Comparison of ENCODE assay signal across 20 cellular contexts in the genomic region with DNA sequence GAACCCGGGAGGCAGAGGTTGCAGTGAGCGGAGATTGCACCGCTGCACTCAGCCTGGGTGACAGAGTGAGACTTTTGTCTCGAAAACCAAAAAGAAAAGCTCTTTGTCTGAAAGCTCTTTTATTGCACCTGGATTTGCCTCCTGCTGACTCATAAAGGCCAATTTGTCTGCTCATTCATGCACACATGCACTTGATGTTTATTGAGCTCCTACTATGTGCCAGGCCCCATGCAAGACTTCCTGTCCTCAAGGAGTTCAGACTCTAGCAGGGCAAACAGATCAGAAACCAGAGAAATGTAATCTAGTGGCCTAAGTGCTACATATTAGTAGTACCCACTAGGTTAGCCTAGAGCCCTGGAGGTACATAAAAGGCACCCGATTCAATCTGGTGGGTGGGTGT. TPM values are rescaled to one million over a fixed set of nuclear protein-coding genes. Genes with fewer than 3 reads are reported as not detected.
DNase-seq lines count a peak whose midpoint lies in the region; ATAC-seq, FAIRE-seq and TF ChIP-seq lines count a peak whose summit lies in the region.
"Had no signal": no experiment of that assay in that cellular context is flagged by ENCODE, and none has a peak within 500 bp of the region (broad histone marks: within the 10 kb centered on the region; RNA-seq: fewer than 3 reads in every experiment).

No MANE protein-coding gene starts in this region.

- no peaks in the 10 kb centered on the region for H3K27me3 ChIP-seq in GM06990 (replicated peaks; ENCODE audit: control insufficient read depth, insufficient read depth, low read length)

- peak; percentile 33 for ATAC-seq in left colon
- ATAC-seq: A549 had no signal

- no peak for FAIRE-seq in frontal cortex (lab: Jason Lieb, UNC)
- FAIRE-seq: A549, G401.6 had no signal

- H3K4me3 ChIP-seq in GM06990 (replicated peaks; ENCODE audit: low read depth, low read length) = no peak overlapping the region
- H3K4me3 ChIP-seq: A549 had no signal

- no peaks in the 10 kb centered on the region for H3K36me3 ChIP-seq in GM06990 (ENCODE audit: control insufficient read depth, insufficient read depth, low read length)

- in situ Hi-C loops in G401 (cut with HindIII; ENCODE audit: low sequenced_read_pairs) = no loop called here

- intact Hi-C loops in left colon (cut with DNase I, micrococcal nuclease) = no loop called here

- TF ChIP-seq CTCF in GM06990 (IDR thresholded peaks at IDR 0.05; ENCODE audit: insufficient read depth, low read length, poor library complexity, severe bottlenecking) = no peak

- DNase-seq in GM06990 (ENCODE audit: extremely low read depth, insufficient read length) = peak; percentile 57
- DNase-seq in NAMALWA (ENCODE audit: low spot score) = peak; percentile 35
- no peak for DNase-seq in left colon
- no peak for DNase-seq in G401 (ENCODE audit: low spot score)
- DNase-seq in effector CD8-positive, alpha-beta T cell (lab: John Stamatoyannopoulos, UW) = no peak
- no peak for DNase-seq in frontal cortex (ENCODE audit: low spot score in 2 of 2)
- DNase-seq: Calu3; CD4-positive, alpha-beta T cell; DMS79; H9; IMR-90; NCI-H1417 treated with DMSO at 0.1 percent for 48 hours; NCI-H2029; NCI-H2171 treated with DMSO at 0.1 percent for 48 hours; NCI-H774; SHP77 treated with DMSO at 0.1 percent for 48 hours had no signal

RNA-seq across cellular contexts. Expression of a gene that starts 16.3 kb away (rescaled TPM):
- 100 to 1,000 TPM; 271 to 278 TPM for total RNA-seq in left colon
- total RNA-seq in G401 (2014; rRNA removed; shearing (Covaris generic)) = 85.9 and 106 TPM in 2 replicates
- total RNA-seq in frontal cortex = 35.5 TPM

RNA-seq across cellular contexts. Expression of a gene that starts 30.2 kb away (rescaled TPM):
- total RNA-seq in left colon (1 to 10 TPM; 1.2 to 2.5 TPM), frontal cortex (2.0 TPM)
- 0.86 TPM in 1 of 2 replicates, not detected in the other for total RNA-seq in G401 (2014; rRNA removed; shearing (Covaris generic))
- total RNA-seq: LHCN-M2, NCI-H460 had no signal

RNA-seq across cellular contexts. Expression of a gene that starts 39.6 kb away (rescaled TPM):
- total RNA-seq in left colon = 10 to 100 TPM; 15.1 to 27.5 TPM
- total RNA-seq in G401 (2014; rRNA removed; shearing (Covaris generic)) = 47.0 and 53.8 TPM in 2 replicates
- 11.0 TPM for total RNA-seq in frontal cortex

RNA-seq across cellular contexts. Expression of a gene that starts 55.0 kb away (rescaled TPM):
- total RNA-seq in left colon (100 to 1,000 TPM; 183 to 209 TPM), frontal cortex (4.9 TPM)
- total RNA-seq in G401 (2014; rRNA removed; shearing (Covaris generic)) = 9.3 and 11.4 TPM in 2 replicates

Comparison
In these comparisons a context has a peak if more than half of its experiments do, and no peak if none do; other contexts are left out.
1. DNase-seq: peak in GM06990 (single experiment) and NAMALWA (single experiment); none in left colon (0 of 2), G401 (single experiment), effector CD8-positive, alpha-beta T cell (single experiment) and frontal cortex (0 of 2).